1 cellular context compared by ENCODE assay signal in genomic region chr17:2710075-2710803, GRCh38.
TF ChIP-seq lines count a peak whose summit lies in the region.

No MANE protein-coding gene starts in this region.

TF ChIP-seq in HepG2, 621 proteins besides CTCF, POLR2A, EP300 and RAD21 (continued from another document):
- peak; percentile 10; the same call in 1 of the 2 replicates for TF ChIP-seq ZNF350 (CRISPR knock-in tag; IDR thresholded peaks at IDR 0.05; ENCODE audit: borderline replicate concordance, low read depth)
